In the genomic region with DNA sequence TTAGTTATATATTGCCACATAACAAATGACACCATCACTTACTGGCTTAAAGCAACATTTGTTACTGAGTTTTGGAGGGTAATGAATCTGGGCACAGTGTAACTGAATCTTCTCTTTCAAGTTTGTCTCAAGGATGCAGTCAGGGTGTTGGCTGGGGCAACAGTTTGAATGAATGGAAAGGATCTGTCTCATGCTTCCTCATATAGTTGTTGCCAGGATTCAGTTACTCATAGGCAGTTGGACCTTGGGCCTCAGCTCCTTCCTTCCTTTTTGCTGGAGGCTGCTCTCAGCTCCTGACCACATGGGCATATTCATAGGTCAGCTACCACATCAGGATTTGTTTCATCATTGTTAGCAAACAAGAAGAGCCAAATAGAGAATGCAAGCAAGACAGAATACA, we compare ENCODE assay signal across 15 cellular contexts.
DNase-seq lines count a peak whose midpoint lies in the region; ATAC-seq and TF ChIP-seq lines count a peak whose summit lies in the region.
"Had no signal": no experiment of that assay in that cellular context is flagged by ENCODE, and none has a peak within 500 bp of the region (broad histone marks: within the 10 kb centered on the region; RNA-seq: fewer than 3 reads in every experiment).

No MANE protein-coding gene starts in this region.

- ATAC-seq in HG02852 (IDR thresholded peaks at IDR 0.05; ENCODE audit: unreplicated experiment) = no peak
- no peak for ATAC-seq in HG03521 (IDR thresholded peaks at IDR 0.05; ENCODE audit: unreplicated experiment)

- no peak for TF ChIP-seq CTCF in fibroblast of pulmonary artery (IDR thresholded peaks at IDR 0.05; ENCODE audit: low read length, missing control alignments)

- no peak overlapping the region for H3K4me3 ChIP-seq in fibroblast of pulmonary artery (replicated peaks; ENCODE audit: low read depth, low read length)
- H3K4me3 ChIP-seq in skeletal muscle cell (ENCODE audit: low read depth, low read length) = no peak overlapping the region

- DNase-seq in RKO (ENCODE audit: low spot score) (peak; percentile 16), dermis blood vessel endothelial cell (peak; percentile 92), fibroblast of pulmonary artery (ENCODE audit: low read depth) (peak; percentile 37), skeletal muscle cell (ENCODE audit: low read depth) (peak; percentile 14), middle frontal gyrus (ENCODE audit: extremely low spot score, low spot score) (no peak)
- DNase-seq: Caco-2; CD4-positive, CD25-positive, alpha-beta regulatory T cell; DMS153; HFFc6; NCI-H1105 treated with DMSO at 0.1 percent for 48 hours; NCI-H187 treated with DMSO at 0.1 percent for 48 hours; NCI-H69; SIG-M5 had no signal
